11 cellular contexts compared by ENCODE assay signal in the genomic region with DNA sequence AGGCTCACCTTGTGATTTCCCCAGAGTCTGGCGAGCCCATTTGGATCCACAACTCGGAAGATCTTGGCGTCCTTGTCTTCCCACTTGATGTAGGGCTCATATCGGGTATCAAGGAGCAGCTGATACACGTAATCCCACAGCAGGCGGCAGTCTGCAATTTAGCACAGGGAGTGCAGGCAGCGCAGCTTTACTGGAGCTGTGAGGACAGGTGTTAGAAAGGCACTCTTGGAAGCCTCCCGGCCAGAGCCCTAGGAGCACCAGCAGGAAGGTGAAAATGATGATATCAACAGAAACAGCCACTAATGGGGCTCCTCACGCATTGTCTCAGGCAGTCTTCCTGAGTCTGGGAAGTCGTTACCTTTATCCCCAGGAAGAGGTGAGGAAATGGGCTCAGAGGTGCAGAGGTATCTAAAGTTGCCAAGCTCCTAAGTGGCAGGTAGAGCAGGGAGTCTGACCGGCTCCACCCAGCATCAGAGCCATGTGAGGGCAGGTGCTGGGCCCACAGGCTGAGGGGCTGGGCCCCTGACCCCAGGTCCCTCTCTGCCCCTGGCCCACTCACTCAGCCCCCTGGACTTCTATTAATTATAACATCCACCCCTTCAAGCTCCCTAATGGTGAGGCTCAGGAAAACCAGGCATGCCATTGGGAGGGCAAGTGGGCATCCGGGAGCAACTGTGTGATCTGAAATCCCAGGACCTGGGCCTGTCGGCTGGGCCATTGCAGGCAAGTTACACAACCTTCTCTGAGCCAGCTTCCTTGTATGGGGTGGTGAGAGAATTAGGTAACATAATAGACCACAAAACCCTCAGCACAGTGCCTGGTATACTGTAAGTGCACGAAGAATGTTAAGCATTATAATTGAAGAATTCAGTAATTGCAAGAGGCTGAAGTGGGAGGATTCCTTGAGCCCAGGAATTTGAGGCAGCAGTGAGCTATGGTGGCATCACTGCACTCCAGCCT. TPM values are rescaled to one million over a fixed set of nuclear protein-coding genes. Genes with fewer than 3 reads are reported as not detected.
A peak's percentile ranks its signal among the peaks of the same experiment; 100 is the strongest.
DNase-seq lines count a peak whose midpoint lies in the region; TF ChIP-seq lines count a peak whose summit lies in the region.
"Had no signal": no experiment of that assay in that cellular context is flagged by ENCODE, and none has a peak within 500 bp of the region (broad histone marks: within the 10 kb centered on the region; RNA-seq: fewer than 3 reads in every experiment).

No MANE protein-coding gene starts in this region.

- H3K9me3 ChIP-seq in smooth muscle cell (replicated peaks; ENCODE audit: low read depth) (no peaks in the 10 kb centered on the region), neural progenitor cell (ENCODE audit: low read depth) (no peaks in the 10 kb centered on the region)

- H4K20me1 ChIP-seq in smooth muscle cell (ENCODE audit: low read depth) (no peaks in the 10 kb centered on the region), neural progenitor cell (ENCODE audit: low read depth) (no peaks in the 10 kb centered on the region)

- H3K27ac ChIP-seq in smooth muscle cell (ENCODE audit: low read depth): peak overlapping the region; percentile 24
- no peak overlapping the region for H3K27ac ChIP-seq in neural progenitor cell

- no peak overlapping the region for H3K4me3 Mint-ChIP-seq in neural progenitor cell
- H3K4me3 Mint-ChIP-seq in endothelial cell (ENCODE audit: unreplicated experiment): no peak overlapping the region

- H3K27me3 Mint-ChIP-seq in neural progenitor cell (ENCODE audit: insufficient read depth, low read depth) (peaks cover 6% of the 10 kb centered on the region), endothelial cell (ENCODE audit: unreplicated experiment) (peaks cover 5% of the 10 kb centered on the region)

- H3K4me1 ChIP-seq in smooth muscle cell (ENCODE audit: low read depth) (peaks cover 8% of the 10 kb centered on the region), neural progenitor cell (no peaks in the 10 kb centered on the region)

- H3K4me3 ChIP-seq in epithelial cell of esophagus (ENCODE audit: low read length): no peak overlapping the region
- no peak overlapping the region for H3K4me3 ChIP-seq in smooth muscle cell
- no peak overlapping the region for H3K4me3 ChIP-seq in neural progenitor cell

- H3F3A ChIP-seq in smooth muscle cell (ENCODE audit: low read depth) (peaks cover 9% of the 10 kb centered on the region), neural progenitor cell (ENCODE audit: low read depth) (no peaks in the 10 kb centered on the region)

- H3K9me3 Mint-ChIP-seq in neural progenitor cell (no peaks in the 10 kb centered on the region), endothelial cell (ENCODE audit: unreplicated experiment) (no peaks in the 10 kb centered on the region)

- peak overlapping the region; percentile 29 for H3K4me2 ChIP-seq in smooth muscle cell
- H3K4me2 ChIP-seq in neural progenitor cell: no peak overlapping the region

- H3K36me3 Mint-ChIP-seq in neural progenitor cell (no peaks in the 10 kb centered on the region), endothelial cell (ENCODE audit: low read depth, unreplicated experiment) (no peaks in the 10 kb centered on the region)

- no peaks in the 10 kb centered on the region for H3K27me3 ChIP-seq in smooth muscle cell (ENCODE audit: low read depth)
- H3K27me3 ChIP-seq in neural progenitor cell: no peaks in the 10 kb centered on the region

- no peak overlapping the region for H2AFZ ChIP-seq in smooth muscle cell (ENCODE audit: low read depth)
- no peak overlapping the region for H2AFZ ChIP-seq in neural progenitor cell (replicated peaks)

- no peak for TF ChIP-seq CTCF in epithelial cell of esophagus (IDR thresholded peaks at IDR 0.05; ENCODE audit: insufficient read depth, low read depth, low read length, missing control alignments)
- TF ChIP-seq CTCF in smooth muscle cell (IDR thresholded peaks at IDR 0.05; ENCODE audit: borderline replicate concordance, insufficient read depth, poor library complexity, severe bottlenecking): no peak
- TF ChIP-seq CTCF in neural progenitor cell (IDR thresholded peaks at IDR 0.05): no peak
- TF ChIP-seq CTCF in endothelial cell (IDR thresholded peaks at IDR 0.05; ENCODE audit: unreplicated experiment): no peak

- WGBS in smooth muscle cell (ENCODE audit: low lambda C conversion rate): 71% methylated on average over 14 of the region's 14 CpGs

- peak; percentile 19 for DNase-seq in NCI-H1436 (lab: John Stamatoyannopoulos, UW)
- DNase-seq in NCI-H1436 treated with DMSO at 0.1 percent for 48 hours (lab: John Stamatoyannopoulos, UW): no peak
- peak; percentile 27 for DNase-seq in NCI-H774 (lab: John Stamatoyannopoulos, UW)
- DNase-seq in epithelial cell of esophagus (ENCODE audit: low read depth): peak; percentile 81
- no peak for DNase-seq in smooth muscle cell (lab: John Stamatoyannopoulos, UW; ENCODE audit: unreplicated experiment)
- no peak for DNase-seq in neural progenitor cell (ENCODE audit: low spot score)
- no peak for DNase-seq in endothelial cell (ENCODE audit: low spot score)
- DNase-seq in amniotic stem cell (lab: John Stamatoyannopoulos, UW): no peak
- DNase-seq: kidney; stimulated activated CD4-positive, alpha-beta T cell treated with anti-CD3 and anti-CD28 coated beads, Interleukin-4, amount 100 ng/mL, for 1 hour had no signal

- H3K9ac ChIP-seq in smooth muscle cell (ENCODE audit: low read depth) (no peak overlapping the region), neural progenitor cell (no peak overlapping the region)

- no peak overlapping the region for H3K27ac Mint-ChIP-seq in neural progenitor cell
- H3K27ac Mint-ChIP-seq in endothelial cell (ENCODE audit: unreplicated experiment): no peak overlapping the region

- H3K4me1 Mint-ChIP-seq in neural progenitor cell: peaks cover 3% of the 10 kb centered on the region
- peaks cover 23% of the 10 kb centered on the region for H3K4me1 Mint-ChIP-seq in endothelial cell (ENCODE audit: unreplicated experiment)

- H3K36me3 ChIP-seq in smooth muscle cell (ENCODE audit: low read depth) (no peaks in the 10 kb centered on the region), neural progenitor cell (no peaks in the 10 kb centered on the region)

- no peaks in the 10 kb centered on the region for H3K79me2 ChIP-seq in smooth muscle cell (ENCODE audit: low read depth)
- no peaks in the 10 kb centered on the region for H3K79me2 ChIP-seq in neural progenitor cell (ENCODE audit: low read depth)

RNA-seq across cellular contexts. Expression of a gene that starts 18.3 kb away (rescaled TPM):
- 0.18 TPM in 1 of 2 replicates, not detected in the other for total RNA-seq in smooth muscle cell
- 0.83 and 1.2 TPM in 2 replicates for polyA plus RNA-seq in smooth muscle cell
- total RNA-seq in neural progenitor cell (ENCODE audit: low replicate concordance): 0.09 and 0.11 TPM in 2 replicates
- not detected for total RNA-seq in endothelial cell (ENCODE audit: unreplicated experiment)

RNA-seq across cellular contexts. Expression of a gene that starts 32.5 kb away (rescaled TPM):
- total RNA-seq in smooth muscle cell (not detected in 2 replicates), neural progenitor cell (ENCODE audit: low replicate concordance) (not detected in 2 replicates), endothelial cell (ENCODE audit: unreplicated experiment) (not detected)
- not detected in 2 replicates for polyA plus RNA-seq in smooth muscle cell
- total RNA-seq: aorta had no signal

Comparison
In these comparisons a context has a peak if more than half of its experiments do, and no peak if none do; other contexts are left out.
1. DNase-seq: peak in NCI-H1436 (single experiment), NCI-H774 (single experiment) and epithelial cell of esophagus (single experiment); none in NCI-H1436 treated with DMSO at 0.1 percent for 48 hours (single experiment), smooth muscle cell (single experiment), neural progenitor cell (single experiment), endothelial cell (single experiment) and amniotic stem cell (single experiment).